In the genomic region with DNA sequence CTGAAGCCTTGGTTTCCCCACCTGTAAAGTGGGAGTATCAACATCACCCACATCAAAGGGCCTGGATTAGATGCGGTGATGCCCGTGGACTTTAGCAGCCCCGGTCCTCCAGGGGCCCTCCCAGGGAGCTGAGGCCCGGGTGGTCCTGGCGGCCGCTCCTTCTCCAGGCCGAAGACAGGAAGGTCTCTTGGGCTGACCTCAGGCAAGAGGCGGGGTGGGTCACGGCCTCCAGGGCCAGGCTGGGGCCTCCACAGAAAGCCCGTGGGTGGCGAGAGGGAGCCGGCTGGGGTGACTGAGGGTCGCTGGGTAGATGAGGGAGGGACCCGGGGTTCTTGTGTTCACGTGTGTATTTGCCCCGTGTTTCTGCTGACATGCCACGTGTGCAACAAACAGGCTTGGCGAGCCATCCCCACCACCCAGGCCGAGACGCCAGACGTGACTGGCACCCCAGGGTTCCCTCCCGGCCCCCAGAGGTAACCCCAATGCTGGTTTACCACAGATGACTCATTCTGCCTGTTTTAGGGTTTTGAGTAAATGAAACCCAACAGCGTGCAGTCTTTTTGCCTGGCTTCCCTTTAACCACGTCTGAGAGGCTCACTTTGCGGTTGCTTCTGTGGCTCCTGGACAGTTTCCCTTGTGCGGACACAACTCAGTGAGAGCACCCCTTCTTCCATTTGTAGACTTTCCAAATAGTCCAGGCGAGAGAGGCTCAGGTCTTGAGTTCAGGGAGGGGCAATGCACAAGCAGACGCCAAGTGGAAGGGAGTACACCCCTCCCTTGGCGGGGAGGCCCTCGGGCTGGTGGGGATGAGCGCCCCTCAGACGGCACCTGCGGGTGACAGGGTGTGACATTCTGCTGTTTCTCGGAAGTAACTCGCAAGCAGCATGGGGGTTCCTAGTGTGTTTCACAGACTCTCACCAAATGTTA, we compare ENCODE assay signal across 10 cellular contexts. TPM values are rescaled to one million over a fixed set of nuclear protein-coding genes. Genes with fewer than 3 reads are reported as not detected.
DNase-seq lines count a peak whose midpoint lies in the region; ATAC-seq and TF ChIP-seq lines count a peak whose summit lies in the region.
"Had no signal": no experiment of that assay in that cellular context is flagged by ENCODE, and none has a peak within 500 bp of the region (broad histone marks: within the 10 kb centered on the region; RNA-seq: fewer than 3 reads in every experiment).

No MANE protein-coding gene starts in this region.

- H3K4me3 ChIP-seq in CD4-positive, alpha-beta memory T cell (ENCODE audit: low read length in 2 of 2) = no peak overlapping the region

- ATAC-seq in omental fat pad (ENCODE audit: low FRiP score) (no peak), HG03460 (IDR thresholded peaks at IDR 0.05; ENCODE audit: unreplicated experiment) (no peak), HG02973 (IDR thresholded peaks at IDR 0.05; ENCODE audit: unreplicated experiment) (no peak)

- no peak for TF ChIP-seq CTCF in omental fat pad (IDR thresholded peaks at IDR 0.05)

- peaks cover 0 to 15% (median 3%) of the 10 kb centered on the region in 8 donors for H3K9me3 Mint-ChIP-seq in CD4-positive, alpha-beta memory T cell

- POLR2A ChIA-PET in CD4-positive, alpha-beta memory T cell (lab: Charles Lee; ENCODE audit: partially characterized antibody) = no interaction called here

- CTCF ChIA-PET in CD4-positive, alpha-beta memory T cell (lab: Charles Lee; ENCODE audit: partially characterized antibody) = no interaction called here

- no peaks in the 10 kb centered on the region for H3K36me3 Mint-ChIP-seq in CD4-positive, alpha-beta memory T cell

- no peaks in the 10 kb centered on the region for H3K36me3 ChIP-seq in CD4-positive, alpha-beta memory T cell (ENCODE audit: insufficient read depth, low read length)

- H3K27ac ChIP-seq in CD4-positive, alpha-beta memory T cell (ENCODE audit: low read depth, low read length) = no peak overlapping the region

- peak overlapping the region in 2 of 7 donors; percentile 48 to 71 for H3K27ac Mint-ChIP-seq in CD4-positive, alpha-beta memory T cell

- no peaks in the 10 kb centered on the region for H3K27me3 ChIP-seq in CD4-positive, alpha-beta memory T cell (ENCODE audit: insufficient read depth, low read length)

- intact Hi-C loops in CD4-positive, alpha-beta memory T cell (cut with micrococcal nuclease) = no loop called here

- H3K4me1 Mint-ChIP-seq in CD4-positive, alpha-beta memory T cell = peaks cover 2 to 8% (median 7%) of the 10 kb centered on the region in 4 donors

- H3K27me3 Mint-ChIP-seq in CD4-positive, alpha-beta memory T cell = peaks cover 2 to 8% of the 10 kb centered on the region in 2 donors

- H3K4me1 ChIP-seq in CD4-positive, alpha-beta memory T cell (ENCODE audit: insufficient read depth, low read length) = peaks cover 10% of the 10 kb centered on the region

- DNase-seq in CD4-positive, alpha-beta memory T cell = peak in 4 of 5 donors; percentile 36 to 72 (median 46)
- DNase-seq in M059J (ENCODE audit: low read depth) = peak; percentile 53
- peak; percentile 59 for DNase-seq in activated T-cell treated with anti-CD3 and anti-CD28 coated beads, Interleukin-2, amount 50 U/mL, for 1 hour
- DNase-seq in omental fat pad (ENCODE audit: low spot score) = peak; percentile 14
- no peak for DNase-seq in cerebellar cortex (ENCODE audit: low spot score)
- no peak for DNase-seq in GF-D8 (lab: John Stamatoyannopoulos, UW)
- DNase-seq: AML-193, Right ventricle myocardium superior had no signal

- H3K4me3 Mint-ChIP-seq in CD4-positive, alpha-beta memory T cell = peak overlapping the region in 5 of 8 donors; percentile 13 to 57 (median 21)

- no peaks in the 10 kb centered on the region for H3K9me3 ChIP-seq in CD4-positive, alpha-beta memory T cell (ENCODE audit: control insufficient read depth in 1 of 2, low read length in 2 of 2)

RNA-seq across cellular contexts. Expression of gene C13orf46, which starts 42.9 kb away (rescaled TPM):
- 10 to 100 TPM; 13.9 to 14.2 TPM for total RNA-seq in CD4-positive, alpha-beta memory T cell
- 1 to 10 TPM in 1 of 2 donors, not detected in 1; 1.5 TPM for polyA plus RNA-seq in CD4-positive, alpha-beta memory T cell
- total RNA-seq in M059J (2014; rRNA removed; shearing (Covaris generic)) = 0.05 and 0.10 TPM in 2 replicates
- total RNA-seq in omental fat pad = 1 to 10 TPM in 2 of 4 donors, under 1 TPM in 2; 0.13 to 6.9 (median 1.6) TPM

Comparison
In these comparisons a context has a peak if more than half of its experiments do, and no peak if none do; other contexts are left out.
1. DNase-seq: peak in CD4-positive, alpha-beta memory T cell (4 of 5), M059J (single experiment), activated T-cell treated with anti-CD3 and anti-CD28 coated beads, Interleukin-2, amount 50 U/mL, for 1 hour (single experiment) and omental fat pad (single experiment); none in cerebellar cortex (single experiment) and GF-D8 (single experiment).